9 cellular contexts compared by ENCODE assay signal in the genomic region with DNA sequence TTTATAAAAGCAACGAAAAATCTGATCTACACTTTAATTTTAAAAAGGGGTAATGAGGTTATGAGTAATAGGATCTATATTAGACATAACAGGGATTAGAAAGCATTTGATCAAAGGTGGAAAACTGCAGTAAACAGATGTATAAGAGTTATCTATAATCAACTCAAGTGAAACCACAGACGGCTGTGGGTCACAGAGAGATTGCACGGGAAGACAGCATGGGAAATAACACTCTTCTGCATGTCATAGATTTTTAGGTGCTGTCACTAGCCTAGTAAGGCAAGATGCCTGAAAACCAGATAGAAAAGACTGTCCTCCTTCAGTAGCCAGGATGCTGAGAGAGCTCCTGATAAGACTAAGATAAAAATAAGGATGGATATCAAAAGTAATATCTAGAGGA. TPM values are rescaled to one million over a fixed set of nuclear protein-coding genes. Genes with fewer than 3 reads are reported as not detected.
A peak's percentile ranks its signal among the peaks of the same experiment; 100 is the strongest.
DNase-seq lines count a peak whose midpoint lies in the region; ATAC-seq and TF ChIP-seq lines count a peak whose summit lies in the region.
"Had no signal": no experiment of that assay in that cellular context is flagged by ENCODE, and none has a peak within 500 bp of the region (broad histone marks: within the 10 kb centered on the region; RNA-seq: fewer than 3 reads in every experiment).

No MANE protein-coding gene starts in this region.

- H3K27ac Mint-ChIP-seq in chondrocyte (ENCODE audit: unreplicated experiment) = no peak overlapping the region

- DNase-seq in activated CD4-positive, alpha-beta T cell treated with anti-CD3 and anti-CD28 coated beads for 48 hours = peak; percentile 48
- no peak for DNase-seq in activated CD4-positive, alpha-beta T cell treated with anti-CD3 and anti-CD28 coated beads for 1 hour
- DNase-seq in Peyer's patch (no peak), chondrocyte (ENCODE audit: low spot score) (no peak), occipital lobe (lab: John Stamatoyannopoulos, UW) (no peak), NCI-H2107 treated with DMSO at 0.1 percent for 48 hours (lab: John Stamatoyannopoulos, UW; ENCODE audit: unreplicated experiment) (no peak)
- peak; percentile 26 for DNase-seq in stimulated activated naive CD4-positive, alpha-beta T cell treated with Interleukin-2 at 50 U/mL for 16 hours (lab: John Stamatoyannopoulos, UW)
- DNase-seq: NCI-H1092 had no signal

- no peaks in the 10 kb centered on the region for H3K27me3 Mint-ChIP-seq in chondrocyte (ENCODE audit: low read depth)

- peak overlapping the region in 3 of 4 donors; percentile 12 to 97 (median 15) for H3K27ac ChIP-seq in Peyer's patch

- no peak for TF ChIP-seq POLR2A in Peyer's patch (IDR thresholded peaks at IDR 0.05)

- peaks cover 0 to 44% (median 18%) of the 10 kb centered on the region in 4 donors for H3K4me1 ChIP-seq in Peyer's patch

- no peaks in the 10 kb centered on the region for H3K27me3 ChIP-seq in Peyer's patch

- TF ChIP-seq CTCF in Peyer's patch (IDR thresholded peaks at IDR 0.05) = no peak
- peak; percentile 0 for TF ChIP-seq CTCF in chondrocyte (IDR thresholded peaks at IDR 0.05)

- no peak overlapping the region for H3K4me3 ChIP-seq in Peyer's patch

- H3K36me3 ChIP-seq in Peyer's patch = no peaks in the 10 kb centered on the region

- no peak for ATAC-seq in HG03439 (IDR thresholded peaks at IDR 0.05; ENCODE audit: unreplicated experiment)

- H3K4me3 Mint-ChIP-seq in chondrocyte (ENCODE audit: unreplicated experiment) = no peak overlapping the region

- peaks cover 1% of the 10 kb centered on the region for H3K36me3 Mint-ChIP-seq in chondrocyte (ENCODE audit: low read depth)

- H3K9me3 Mint-ChIP-seq in chondrocyte (ENCODE audit: low read depth) = no peaks in the 10 kb centered on the region

- peaks cover 26% of the 10 kb centered on the region for H3K4me1 Mint-ChIP-seq in chondrocyte (ENCODE audit: low read depth)

- H3K9me3 ChIP-seq in Peyer's patch = no peaks in the 10 kb centered on the region

RNA-seq across cellular contexts. Expression of a gene that starts 1.8 kb away (rescaled TPM):
- 10 to 100 TPM; 12.7 to 26.4 (median 16.0) TPM for total RNA-seq in Peyer's patch
- total RNA-seq in chondrocyte = 1.5 to 2.7 TPM (median 2.6 TPM) in 3 replicates
- 21.8 TPM for total RNA-seq in occipital lobe

RNA-seq across cellular contexts. Expression of a gene that starts 15.8 kb away (rescaled TPM):
- total RNA-seq in Peyer's patch (10 to 100 TPM in 1 of 4 donors, 1 to 10 TPM in 3; 4.0 to 25.6 (median 6.6) TPM), chondrocyte (5.7 to 7.8 TPM (median 6.7 TPM) in 3 replicates), occipital lobe (241 TPM)

RNA-seq across cellular contexts. Expression of a gene that starts 54.3 kb away (rescaled TPM):
- total RNA-seq in Peyer's patch = 1 to 10 TPM in 2 of 4 donors, under 1 TPM in 2; 0.40 to 1.7 (median 0.95) TPM
- total RNA-seq in chondrocyte = not detected in 3 replicates
- total RNA-seq in occipital lobe = 30.6 TPM

Comparison
In these comparisons a context has a peak if more than half of its experiments do, and no peak if none do; other contexts are left out.
1. DNase-seq: peak in activated CD4-positive, alpha-beta T cell treated with anti-CD3 and anti-CD28 coated beads for 48 hours (single experiment) and stimulated activated naive CD4-positive, alpha-beta T cell treated with Interleukin-2 at 50 U/mL for 16 hours (single experiment); none in activated CD4-positive, alpha-beta T cell treated with anti-CD3 and anti-CD28 coated beads for 1 hour (single experiment), Peyer's patch (0 of 3), chondrocyte (single experiment), occipital lobe (single experiment) and NCI-H2107 treated with DMSO at 0.1 percent for 48 hours (single experiment).
2. RNA of a gene that starts 54.3 kb away (total RNA-seq): 30.6 TPM in occipital lobe (single experiment); 0.40 to 1.7 TPM in Peyer's patch and not detected in chondrocyte; every median in the first group is over 10 times any median in the second.